Comparison of ENCODE assay signal across 10 cellular contexts in genomic region chr17:7798839-7799238, GRCh38. TPM values are rescaled to one million over a fixed set of nuclear protein-coding genes. Genes with fewer than 3 reads are reported as not detected.
"Had no signal": no experiment of that assay in that cellular context is flagged by ENCODE, and none has a peak within 500 bp of the region (broad histone marks: within the 10 kb centered on the region; RNA-seq: fewer than 3 reads in every experiment).

No MANE protein-coding gene starts in this region.

- H3K27ac Mint-ChIP-seq: HFFc6, IgD-negative memory B cell had no signal

- DNase-seq: GM23248, GOT3, H7, HFFc6 had no signal

- ATAC-seq: HCT116, HepG2 had no signal

- H2AFZ ChIP-seq: GM23248 had no signal

- H3K9me3 ChIP-seq: HAP-1 had no signal

- H3K36me3 Mint-ChIP-seq: IgD-negative memory B cell had no signal

- FAIRE-seq: HepG2 had no signal

- H3K4me3 ChIP-seq: GM23248, HAP-1 had no signal

- H3K9ac ChIP-seq: GM23248 had no signal

- H3K36me3 ChIP-seq: HAP-1 had no signal

- H3K9me3 Mint-ChIP-seq: HFFc6, IgD-negative memory B cell had no signal

- H3K4me3 Mint-ChIP-seq: HFFc6, IgD-negative memory B cell had no signal

- H3K27ac ChIP-seq: GM23248, HL-60 had no signal

RNA-seq across cellular contexts. Expression of gene TMEM88, which starts 56.0 kb away (rescaled TPM):
- total RNA-seq: GM23248, H4 had no signal
- polyA plus RNA-seq: GM23248, IgD-negative memory B cell had no signal
